In the genomic region with DNA sequence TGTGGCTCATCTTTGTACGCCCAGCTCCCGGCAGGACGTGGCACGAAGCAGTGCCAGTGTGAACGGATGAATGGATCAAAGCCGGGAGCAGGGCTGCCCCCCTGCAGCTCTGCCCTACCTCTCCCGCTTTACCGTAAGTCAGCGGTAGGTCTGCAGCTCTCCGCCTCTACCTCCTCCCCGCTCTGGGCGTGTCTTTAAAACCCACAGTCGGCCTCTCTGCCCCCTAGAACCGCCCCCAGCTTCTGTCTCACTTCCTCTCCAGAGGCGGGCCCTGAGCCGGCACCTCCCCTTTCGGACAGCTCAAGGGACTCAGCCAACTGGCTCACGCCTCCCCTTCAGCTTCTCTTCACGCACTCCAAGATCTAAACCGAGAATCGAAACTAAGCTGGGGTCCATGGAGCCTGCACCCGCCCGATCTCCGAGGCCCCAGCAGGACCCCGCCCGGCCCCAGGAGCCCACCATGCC, we compare ENCODE assay signal across 1 cellular context.
TF ChIP-seq lines count a peak whose summit lies in the region.

A gene with protein sequence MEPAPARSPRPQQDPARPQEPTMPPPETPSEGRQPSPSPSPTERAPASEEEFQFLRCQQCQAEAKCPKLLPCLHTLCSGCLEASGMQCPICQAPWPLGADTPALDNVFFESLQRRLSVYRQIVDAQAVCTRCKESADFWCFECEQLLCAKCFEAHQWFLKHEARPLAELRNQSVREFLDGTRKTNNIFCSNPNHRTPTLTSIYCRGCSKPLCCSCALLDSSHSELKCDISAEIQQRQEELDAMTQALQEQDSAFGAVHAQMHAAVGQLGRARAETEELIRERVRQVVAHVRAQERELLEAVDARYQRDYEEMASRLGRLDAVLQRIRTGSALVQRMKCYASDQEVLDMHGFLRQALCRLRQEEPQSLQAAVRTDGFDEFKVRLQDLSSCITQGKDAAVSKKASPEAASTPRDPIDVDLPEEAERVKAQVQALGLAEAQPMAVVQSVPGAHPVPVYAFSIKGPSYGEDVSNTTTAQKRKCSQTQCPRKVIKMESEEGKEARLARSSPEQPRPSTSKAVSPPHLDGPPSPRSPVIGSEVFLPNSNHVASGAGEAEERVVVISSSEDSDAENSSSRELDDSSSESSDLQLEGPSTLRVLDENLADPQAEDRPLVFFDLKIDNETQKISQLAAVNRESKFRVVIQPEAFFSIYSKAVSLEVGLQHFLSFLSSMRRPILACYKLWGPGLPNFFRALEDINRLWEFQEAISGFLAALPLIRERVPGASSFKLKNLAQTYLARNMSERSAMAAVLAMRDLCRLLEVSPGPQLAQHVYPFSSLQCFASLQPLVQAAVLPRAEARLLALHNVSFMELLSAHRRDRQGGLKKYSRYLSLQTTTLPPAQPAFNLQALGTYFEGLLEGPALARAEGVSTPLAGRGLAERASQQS (plus strand): TSS at position 298 of the 465 bp plus-strand sequence. CDS start 97 bp downstream, at position 395.

TF ChIP-seq in K562, 482 proteins besides CTCF, POLR2A, EP300 and RAD21 (continued from another document and continues in another):
- TF ChIP-seq, protein P1, sequence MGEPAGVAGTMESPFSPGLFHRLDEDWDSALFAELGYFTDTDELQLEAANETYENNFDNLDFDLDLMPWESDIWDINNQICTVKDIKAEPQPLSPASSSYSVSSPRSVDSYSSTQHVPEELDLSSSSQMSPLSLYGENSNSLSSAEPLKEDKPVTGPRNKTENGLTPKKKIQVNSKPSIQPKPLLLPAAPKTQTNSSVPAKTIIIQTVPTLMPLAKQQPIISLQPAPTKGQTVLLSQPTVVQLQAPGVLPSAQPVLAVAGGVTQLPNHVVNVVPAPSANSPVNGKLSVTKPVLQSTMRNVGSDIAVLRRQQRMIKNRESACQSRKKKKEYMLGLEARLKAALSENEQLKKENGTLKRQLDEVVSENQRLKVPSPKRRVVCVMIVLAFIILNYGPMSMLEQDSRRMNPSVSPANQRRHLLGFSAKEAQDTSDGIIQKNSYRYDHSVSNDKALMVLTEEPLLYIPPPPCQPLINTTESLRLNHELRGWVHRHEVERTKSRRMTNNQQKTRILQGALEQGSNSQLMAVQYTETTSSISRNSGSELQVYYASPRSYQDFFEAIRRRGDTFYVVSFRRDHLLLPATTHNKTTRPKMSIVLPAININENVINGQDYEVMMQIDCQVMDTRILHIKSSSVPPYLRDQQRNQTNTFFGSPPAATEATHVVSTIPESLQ (CRISPR knock-in tag; IDR thresholded peaks at IDR 0.05), result no peak
- TF ChIP-seq SUPT5H (IDR thresholded peaks at IDR 0.05) (peak; percentile 46; the same call in 1 of the 2 replicates), POLR2AphosphoS5 (IDR thresholded peaks at IDR 0.05; ENCODE audit: control insufficient read depth, insufficient read depth, low read depth, low read length) (peak; percentile 56; the same call in 1 of the 2 replicates), SIN3A (IDR thresholded peaks at IDR 0.05; ENCODE audit: borderline replicate concordance in 2 of 2, control insufficient read depth in 1 of 2, low read depth in 2 of 2, low read length in 2 of 2) (peak in 1 of 2 experiments; percentile 68; a peak in 1 of 4 replicates), ZBTB7A (IDR thresholded peaks at IDR 0.05; ENCODE audit: borderline replicate concordance, control insufficient read depth, low read depth, low read length) (0 out of 2 replicates have a peak, but pooled peaks have one; percentile 24), SPI1 (IDR thresholded peaks at IDR 0.05; ENCODE audit: borderline replicate concordance, low read depth, low read length) (peak; percentile 97), RBFOX2 (IDR thresholded peaks at IDR 0.05; ENCODE audit: low read depth, low read length) (peak; percentile 47), GABPA (tag; conservative IDR thresholded peaks at IDR 0.05; ENCODE audit: low read depth) (peak; percentile 62), SP1 (CRISPR knock-in tag; IDR thresholded peaks at IDR 0.05) (0 out of 2 replicates have a peak, but pooled peaks have one; percentile 35), NRF1 (conservative IDR thresholded peaks at IDR 0.05 in 1 of 2, IDR thresholded peaks at IDR 0.05 in 1 of 2) (peak; percentile 68 to 72), CBX1 (IDR thresholded peaks at IDR 0.05; ENCODE audit: low read depth) (no peak), POLR2B (IDR thresholded peaks at IDR 0.05; ENCODE audit: low read depth, partially characterized antibody) (peak; percentile 24), STAT5B (CRISPR knock-in tag; IDR thresholded peaks at IDR 0.05) (no peak), JUND (IDR thresholded peaks at IDR 0.05; ENCODE audit: borderline replicate concordance, low read depth, low read length) (peak; percentile 10; the same call in 1 of the 2 replicates), JUND (tag; IDR thresholded peaks at IDR 0.05; ENCODE audit: borderline replicate concordance, low read depth, low read length) (no peak), HNRNPK (IDR thresholded peaks at IDR 0.05; ENCODE audit: low read depth, low read length, poor library complexity, severe bottlenecking) (no peak), TBP (optimal IDR thresholded peaks at IDR 0.05; ENCODE audit: low read depth, low read length) (peak; percentile 71), SMARCA4 (IDR thresholded peaks at IDR 0.05) (0 out of 2 replicates have a peak, but pooled peaks have one; percentile 13), PHF8 (IDR thresholded peaks at IDR 0.05; ENCODE audit: borderline replicate concordance, low read length) (peak; percentile 60; the same call in 1 of the 2 replicates), POLR2G (IDR thresholded peaks at IDR 0.05; ENCODE audit: low read depth, low read length) (peak; percentile 69), SP2 (IDR thresholded peaks at IDR 0.05; ENCODE audit: extremely low read depth, low read depth, low read length, poor library complexity, severe bottlenecking) (peak; percentile 35), FOXK2 (conservative IDR thresholded peaks at IDR 0.05 in 1 of 2, IDR thresholded peaks at IDR 0.05 in 1 of 2; ENCODE audit: low read depth in 2 of 2) (no peak), MECOM (CRISPR knock-in tag; IDR thresholded peaks at IDR 0.05) (no peak), SRF (CRISPR knock-in tag; IDR thresholded peaks at IDR 0.05) (0 out of 4 replicates have a peak, but pooled peaks of 1 of the 2 experiments have one; percentile 47)
- TF ChIP-seq, protein P2, sequence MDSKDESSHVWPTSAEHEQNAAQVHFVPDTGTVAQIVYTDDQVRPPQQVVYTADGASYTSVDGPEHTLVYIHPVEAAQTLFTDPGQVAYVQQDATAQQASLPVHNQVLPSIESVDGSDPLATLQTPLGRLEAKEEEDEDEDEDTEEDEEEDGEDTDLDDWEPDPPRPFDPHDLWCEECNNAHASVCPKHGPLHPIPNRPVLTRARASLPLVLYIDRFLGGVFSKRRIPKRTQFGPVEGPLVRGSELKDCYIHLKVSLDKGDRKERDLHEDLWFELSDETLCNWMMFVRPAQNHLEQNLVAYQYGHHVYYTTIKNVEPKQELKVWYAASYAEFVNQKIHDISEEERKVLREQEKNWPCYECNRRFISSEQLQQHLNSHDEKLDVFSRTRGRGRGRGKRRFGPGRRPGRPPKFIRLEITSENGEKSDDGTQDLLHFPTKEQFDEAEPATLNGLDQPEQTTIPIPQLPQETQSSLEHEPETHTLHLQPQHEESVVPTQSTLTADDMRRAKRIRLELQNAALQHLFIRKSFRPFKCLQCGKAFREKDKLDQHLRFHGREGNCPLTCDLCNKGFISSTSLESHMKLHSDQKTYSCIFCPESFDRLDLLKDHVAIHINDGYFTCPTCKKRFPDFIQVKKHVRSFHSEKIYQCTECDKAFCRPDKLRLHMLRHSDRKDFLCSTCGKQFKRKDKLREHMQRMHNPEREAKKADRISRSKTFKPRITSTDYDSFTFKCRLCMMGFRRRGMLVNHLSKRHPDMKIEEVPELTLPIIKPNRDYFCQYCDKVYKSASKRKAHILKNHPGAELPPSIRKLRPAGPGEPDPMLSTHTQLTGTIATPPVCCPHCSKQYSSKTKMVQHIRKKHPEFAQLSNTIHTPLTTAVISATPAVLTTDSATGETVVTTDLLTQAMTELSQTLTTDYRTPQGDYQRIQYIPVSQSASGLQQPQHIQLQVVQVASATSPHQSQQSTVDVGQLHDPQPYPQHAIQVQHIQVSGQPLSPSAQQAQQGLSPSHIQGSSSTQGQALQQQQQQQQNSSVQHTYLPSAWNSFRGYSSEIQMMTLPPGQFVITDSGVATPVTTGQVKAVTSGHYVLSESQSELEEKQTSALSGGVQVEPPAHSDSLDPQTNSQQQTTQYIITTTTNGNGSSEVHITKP (IDR thresholded peaks at IDR 0.05; ENCODE audit: partially characterized antibody), result no peak
- TF ChIP-seq, protein P3, sequence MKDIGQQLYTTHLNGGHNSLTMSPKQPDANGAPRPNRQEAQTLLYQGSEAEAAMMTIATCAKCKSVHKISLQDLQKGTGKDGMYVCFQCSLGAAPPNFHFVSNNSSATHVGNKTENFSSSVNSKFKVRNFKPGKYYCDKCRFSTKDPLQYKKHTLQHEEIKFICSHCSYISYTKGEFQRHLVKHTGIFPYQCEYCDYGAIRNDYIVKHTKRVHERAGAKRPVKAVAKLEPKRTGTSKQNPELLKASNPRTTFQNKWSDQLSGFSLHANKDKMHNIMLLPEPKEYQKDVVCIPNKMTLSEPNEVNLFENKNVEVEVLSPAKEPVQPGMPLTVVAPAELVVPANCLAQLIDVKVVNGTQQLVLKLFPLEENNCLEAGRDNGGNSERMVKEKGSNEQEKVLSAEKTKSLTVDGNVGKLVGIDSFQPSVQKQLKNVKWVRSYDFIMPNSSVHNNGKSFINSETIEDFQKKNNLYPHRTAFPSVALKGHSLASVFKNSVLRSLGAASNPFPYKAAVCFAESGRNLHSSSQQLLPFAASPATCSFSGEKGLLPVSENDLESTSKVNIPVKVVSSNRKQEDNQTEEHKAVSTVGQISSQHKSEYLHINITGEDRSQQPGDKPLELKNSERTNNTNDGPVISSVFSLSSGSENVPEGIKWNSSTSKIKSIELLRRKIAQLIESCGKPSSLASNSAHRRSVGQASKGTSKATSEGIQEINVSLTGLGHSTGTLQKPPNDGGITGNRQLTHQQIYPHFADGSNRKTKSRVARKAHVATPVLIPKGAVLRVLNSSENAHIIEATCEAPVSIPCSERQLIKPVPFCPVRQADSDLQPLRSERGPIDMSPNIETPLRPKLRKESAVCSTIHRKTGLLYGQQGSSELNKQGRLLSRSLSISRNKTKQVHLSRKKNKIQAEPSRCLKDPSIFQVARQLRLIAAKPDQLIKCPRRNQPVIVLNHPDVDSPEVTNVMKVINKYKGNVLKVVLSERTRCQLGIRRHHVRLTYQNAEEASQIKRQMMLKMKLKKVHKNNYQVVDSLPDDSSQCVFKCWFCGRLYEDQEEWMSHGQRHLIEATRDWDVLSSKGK (CRISPR knock-in tag; IDR thresholded peaks at IDR 0.05), result no peak
- TF ChIP-seq, protein P4, sequence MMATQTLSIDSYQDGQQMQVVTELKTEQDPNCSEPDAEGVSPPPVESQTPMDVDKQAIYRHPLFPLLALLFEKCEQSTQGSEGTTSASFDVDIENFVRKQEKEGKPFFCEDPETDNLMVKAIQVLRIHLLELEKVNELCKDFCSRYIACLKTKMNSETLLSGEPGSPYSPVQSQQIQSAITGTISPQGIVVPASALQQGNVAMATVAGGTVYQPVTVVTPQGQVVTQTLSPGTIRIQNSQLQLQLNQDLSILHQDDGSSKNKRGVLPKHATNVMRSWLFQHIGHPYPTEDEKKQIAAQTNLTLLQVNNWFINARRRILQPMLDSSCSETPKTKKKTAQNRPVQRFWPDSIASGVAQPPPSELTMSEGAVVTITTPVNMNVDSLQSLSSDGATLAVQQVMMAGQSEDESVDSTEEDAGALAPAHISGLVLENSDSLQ (IDR thresholded peaks at IDR 0.05), result peak; percentile 51
- TF ChIP-seq, protein P5, sequence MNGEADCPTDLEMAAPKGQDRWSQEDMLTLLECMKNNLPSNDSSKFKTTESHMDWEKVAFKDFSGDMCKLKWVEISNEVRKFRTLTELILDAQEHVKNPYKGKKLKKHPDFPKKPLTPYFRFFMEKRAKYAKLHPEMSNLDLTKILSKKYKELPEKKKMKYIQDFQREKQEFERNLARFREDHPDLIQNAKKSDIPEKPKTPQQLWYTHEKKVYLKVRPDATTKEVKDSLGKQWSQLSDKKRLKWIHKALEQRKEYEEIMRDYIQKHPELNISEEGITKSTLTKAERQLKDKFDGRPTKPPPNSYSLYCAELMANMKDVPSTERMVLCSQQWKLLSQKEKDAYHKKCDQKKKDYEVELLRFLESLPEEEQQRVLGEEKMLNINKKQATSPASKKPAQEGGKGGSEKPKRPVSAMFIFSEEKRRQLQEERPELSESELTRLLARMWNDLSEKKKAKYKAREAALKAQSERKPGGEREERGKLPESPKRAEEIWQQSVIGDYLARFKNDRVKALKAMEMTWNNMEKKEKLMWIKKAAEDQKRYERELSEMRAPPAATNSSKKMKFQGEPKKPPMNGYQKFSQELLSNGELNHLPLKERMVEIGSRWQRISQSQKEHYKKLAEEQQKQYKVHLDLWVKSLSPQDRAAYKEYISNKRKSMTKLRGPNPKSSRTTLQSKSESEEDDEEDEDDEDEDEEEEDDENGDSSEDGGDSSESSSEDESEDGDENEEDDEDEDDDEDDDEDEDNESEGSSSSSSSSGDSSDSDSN (IDR thresholded peaks at IDR 0.05; ENCODE audit: borderline replicate concordance in 1 of 2, low read depth in 2 of 2, low read length in 2 of 2), result peak in 1 of 2 experiments; percentile 75; a peak in 1 of 4 replicates
- TF ChIP-seq, protein P6, sequence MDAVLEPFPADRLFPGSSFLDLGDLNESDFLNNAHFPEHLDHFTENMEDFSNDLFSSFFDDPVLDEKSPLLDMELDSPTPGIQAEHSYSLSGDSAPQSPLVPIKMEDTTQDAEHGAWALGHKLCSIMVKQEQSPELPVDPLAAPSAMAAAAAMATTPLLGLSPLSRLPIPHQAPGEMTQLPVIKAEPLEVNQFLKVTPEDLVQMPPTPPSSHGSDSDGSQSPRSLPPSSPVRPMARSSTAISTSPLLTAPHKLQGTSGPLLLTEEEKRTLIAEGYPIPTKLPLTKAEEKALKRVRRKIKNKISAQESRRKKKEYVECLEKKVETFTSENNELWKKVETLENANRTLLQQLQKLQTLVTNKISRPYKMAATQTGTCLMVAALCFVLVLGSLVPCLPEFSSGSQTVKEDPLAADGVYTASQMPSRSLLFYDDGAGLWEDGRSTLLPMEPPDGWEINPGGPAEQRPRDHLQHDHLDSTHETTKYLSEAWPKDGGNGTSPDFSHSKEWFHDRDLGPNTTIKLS (IDR thresholded peaks at IDR 0.05; ENCODE audit: borderline replicate concordance, low read depth), result 0 out of 2 replicates have a peak, but pooled peaks have one; percentile 13
- TF ChIP-seq, protein P7, sequence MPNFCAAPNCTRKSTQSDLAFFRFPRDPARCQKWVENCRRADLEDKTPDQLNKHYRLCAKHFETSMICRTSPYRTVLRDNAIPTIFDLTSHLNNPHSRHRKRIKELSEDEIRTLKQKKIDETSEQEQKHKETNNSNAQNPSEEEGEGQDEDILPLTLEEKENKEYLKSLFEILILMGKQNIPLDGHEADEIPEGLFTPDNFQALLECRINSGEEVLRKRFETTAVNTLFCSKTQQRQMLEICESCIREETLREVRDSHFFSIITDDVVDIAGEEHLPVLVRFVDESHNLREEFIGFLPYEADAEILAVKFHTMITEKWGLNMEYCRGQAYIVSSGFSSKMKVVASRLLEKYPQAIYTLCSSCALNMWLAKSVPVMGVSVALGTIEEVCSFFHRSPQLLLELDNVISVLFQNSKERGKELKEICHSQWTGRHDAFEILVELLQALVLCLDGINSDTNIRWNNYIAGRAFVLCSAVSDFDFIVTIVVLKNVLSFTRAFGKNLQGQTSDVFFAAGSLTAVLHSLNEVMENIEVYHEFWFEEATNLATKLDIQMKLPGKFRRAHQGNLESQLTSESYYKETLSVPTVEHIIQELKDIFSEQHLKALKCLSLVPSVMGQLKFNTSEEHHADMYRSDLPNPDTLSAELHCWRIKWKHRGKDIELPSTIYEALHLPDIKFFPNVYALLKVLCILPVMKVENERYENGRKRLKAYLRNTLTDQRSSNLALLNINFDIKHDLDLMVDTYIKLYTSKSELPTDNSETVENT (CRISPR knock-in tag; IDR thresholded peaks at IDR 0.05), result peak; percentile 66; the same call in 1 of the 2 replicates
- TF ChIP-seq, protein P8, sequence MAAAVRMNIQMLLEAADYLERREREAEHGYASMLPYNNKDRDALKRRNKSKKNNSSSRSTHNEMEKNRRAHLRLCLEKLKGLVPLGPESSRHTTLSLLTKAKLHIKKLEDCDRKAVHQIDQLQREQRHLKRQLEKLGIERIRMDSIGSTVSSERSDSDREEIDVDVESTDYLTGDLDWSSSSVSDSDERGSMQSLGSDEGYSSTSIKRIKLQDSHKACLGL (CRISPR knock-in tag; IDR thresholded peaks at IDR 0.05; ENCODE audit: borderline replicate concordance, poor library complexity, severe bottlenecking), result no peak
